Comparison of ENCODE assay signal across 28 cellular contexts in genomic region chr12:74292351-74293194, GRCh38.
DNase-seq lines count a peak whose midpoint lies in the region; ATAC-seq and TF ChIP-seq lines count a peak whose summit lies in the region.
"Had no signal": no experiment of that assay in that cellular context is flagged by ENCODE, and none has a peak within 500 bp of the region (broad histone marks: within the 10 kb centered on the region; RNA-seq: fewer than 3 reads in every experiment).

No MANE protein-coding gene starts in this region.

- H3K4me3 Mint-ChIP-seq in endodermal cell (no peak overlapping the region), neural progenitor cell (no peak overlapping the region)
- H3K4me3 Mint-ChIP-seq: activated naive CD8-positive, alpha-beta T cell treated with anti-CD3 and anti-CD28 coated beads, Interleukin-2, amount 10 ng/mL, durations not matched to agents 7 days and 5 days; natural killer cell treated with Interleukin-12 subunit alpha and Interleukin-12 subunit beta and Interleukin-15 and Interleukin-18, amount 100 ng/mL, for 72 hours; stimulated activated naive CD8-positive, alpha-beta T cell treated with anti-CD3 and anti-CD28 coated beads, Interleukin-15, Interleukin-2, amounts not matched to agents 100 ng/mL and 50 ng/mL, for 24 hours had no signal

- no peaks in the 10 kb centered on the region for H3F3A ChIP-seq in neural progenitor cell (ENCODE audit: low read depth)

- TF ChIP-seq CTCF in endodermal cell (conservative IDR thresholded peaks at IDR 0.05) (no peak), neural progenitor cell (IDR thresholded peaks at IDR 0.05) (no peak), foreskin fibroblast (IDR thresholded peaks at IDR 0.05; ENCODE audit: low read depth, low read length) (no peak)

- H3K9me3 ChIP-seq in ES-I3 (ENCODE audit: control insufficient read depth, insufficient read depth, low read length) (no peaks in the 10 kb centered on the region), endodermal cell (ENCODE audit: control insufficient read depth, low read length) (no peaks in the 10 kb centered on the region), neural progenitor cell (ENCODE audit: low read depth) (no peaks in the 10 kb centered on the region)
- H3K9me3 ChIP-seq: BLaER1, Caco-2, esophagus muscularis mucosa, pancreas, SJSA1, tibial artery had no signal

- H4K20me1 ChIP-seq in neural progenitor cell (ENCODE audit: low read depth), result no peaks in the 10 kb centered on the region
- H4K20me1 ChIP-seq: BLaER1 had no signal

- H3K27me3 ChIP-seq in endodermal cell (ENCODE audit: control insufficient read depth, insufficient read depth, low read length, poor library complexity, severe bottlenecking), result peaks cover 28% of the 10 kb centered on the region
- no peaks in the 10 kb centered on the region for H3K27me3 ChIP-seq in neural progenitor cell
- H3K27me3 ChIP-seq: BLaER1, esophagus muscularis mucosa, pancreas, SJSA1, tibial artery had no signal

- H3K27ac ChIP-seq in endodermal cell (ENCODE audit: low read depth, low read length) (no peak overlapping the region), neural progenitor cell (no peak overlapping the region)
- H3K27ac ChIP-seq: BLaER1, esophagus muscularis mucosa, pancreas, SJSA1, tibial artery had no signal

- H3K4me3 ChIP-seq in endodermal cell (ENCODE audit: low read length), result no peak overlapping the region
- H3K4me3 ChIP-seq in neural progenitor cell, result no peak overlapping the region
- no peak overlapping the region for H3K4me3 ChIP-seq in foreskin fibroblast (ENCODE audit: low read depth in 1 of 2, low read length in 2 of 2)
- H3K4me3 ChIP-seq: BLaER1, esophagus muscularis mucosa, pancreas, SJSA1, tibial artery had no signal

- H3K27me3 Mint-ChIP-seq in endodermal cell (ENCODE audit: insufficient read depth), result peaks cover 15% of the 10 kb centered on the region
- H3K27me3 Mint-ChIP-seq in neural progenitor cell (ENCODE audit: insufficient read depth, low read depth), result no peaks in the 10 kb centered on the region
- H3K27me3 Mint-ChIP-seq: activated naive CD8-positive, alpha-beta T cell treated with anti-CD3 and anti-CD28 coated beads, Interleukin-2, amount 10 ng/mL, durations not matched to agents 7 days and 5 days; natural killer cell treated with Interleukin-12 subunit alpha and Interleukin-12 subunit beta and Interleukin-15 and Interleukin-18, amount 100 ng/mL, for 72 hours; stimulated activated naive CD8-positive, alpha-beta T cell treated with anti-CD3 and anti-CD28 coated beads, Interleukin-15, Interleukin-2, amounts not matched to agents 100 ng/mL and 50 ng/mL, for 24 hours had no signal

- H2AFZ ChIP-seq in neural progenitor cell (replicated peaks), result peak overlapping the region; percentile 50

- H3K9ac ChIP-seq in ES-I3 (ENCODE audit: low read depth, low read length), result peak overlapping the region; percentile 66
- no peak overlapping the region for H3K9ac ChIP-seq in endodermal cell (ENCODE audit: extremely low read depth, low read length, poor library complexity, severe bottlenecking)
- no peak overlapping the region for H3K9ac ChIP-seq in neural progenitor cell
- H3K9ac ChIP-seq: BLaER1 had no signal

- H3K4me1 Mint-ChIP-seq in endodermal cell, result peaks cover 3% of the 10 kb centered on the region
- H3K4me1 Mint-ChIP-seq in neural progenitor cell, result no peaks in the 10 kb centered on the region
- H3K4me1 Mint-ChIP-seq: activated naive CD8-positive, alpha-beta T cell treated with anti-CD3 and anti-CD28 coated beads, Interleukin-2, amount 10 ng/mL, durations not matched to agents 7 days and 5 days had no signal

- H3K9me3 Mint-ChIP-seq in endodermal cell (no peaks in the 10 kb centered on the region), neural progenitor cell (no peaks in the 10 kb centered on the region)
- H3K9me3 Mint-ChIP-seq: natural killer cell treated with Interleukin-12 subunit alpha and Interleukin-12 subunit beta and Interleukin-15 and Interleukin-18, amount 100 ng/mL, for 72 hours; stimulated activated naive CD8-positive, alpha-beta T cell treated with anti-CD3 and anti-CD28 coated beads, Interleukin-15, Interleukin-2, amounts not matched to agents 100 ng/mL and 50 ng/mL, for 24 hours had no signal

- H3K4me2 ChIP-seq in neural progenitor cell, result no peak overlapping the region
- H3K4me2 ChIP-seq: BLaER1 had no signal

- H3K4me1 ChIP-seq in ES-I3 (ENCODE audit: insufficient read depth, low read length) (0 out of 2 replicates have a peak, but pooled peaks cover 11% of the 10 kb centered on the region), endodermal cell (ENCODE audit: control insufficient read depth, insufficient read depth, low read length) (peaks cover 2% of the 10 kb centered on the region), neural progenitor cell (no peaks in the 10 kb centered on the region)
- H3K4me1 ChIP-seq: BLaER1, Caco-2, esophagus muscularis mucosa, pancreas, SJSA1, tibial artery had no signal

- H3K36me3 Mint-ChIP-seq in endodermal cell (ENCODE audit: low read depth) (no peaks in the 10 kb centered on the region), neural progenitor cell (no peaks in the 10 kb centered on the region)
- H3K36me3 Mint-ChIP-seq: activated naive CD8-positive, alpha-beta T cell treated with anti-CD3 and anti-CD28 coated beads, Interleukin-2, amount 10 ng/mL, durations not matched to agents 7 days and 5 days; natural killer cell treated with Interleukin-12 subunit alpha and Interleukin-12 subunit beta and Interleukin-15 and Interleukin-18, amount 100 ng/mL, for 72 hours had no signal

- WGBS in endodermal cell (ENCODE audit: insufficient coverage in 1 of 2, insufficient read length in 1 of 2), 2 experiments, result 94 to 97% methylated on average over 12 to 30 of the region's 30 CpGs

- ATAC-seq in HG03039 (IDR thresholded peaks at IDR 0.05; ENCODE audit: unreplicated experiment), result no peak
- ATAC-seq: left colon, pancreas had no signal

- no peaks in the 10 kb centered on the region for H3K36me3 ChIP-seq in ES-I3 (ENCODE audit: insufficient read depth, low read length)
- no peaks in the 10 kb centered on the region for H3K36me3 ChIP-seq in endodermal cell (ENCODE audit: control insufficient read depth, insufficient read depth, low read length)
- no peaks in the 10 kb centered on the region for H3K36me3 ChIP-seq in neural progenitor cell
- H3K36me3 ChIP-seq: BLaER1, esophagus muscularis mucosa, pancreas, SJSA1, tibial artery had no signal

- DNase-seq in NCI-H2029 (lab: John Stamatoyannopoulos, UW), result peak; percentile 60
- peak; percentile 73 for DNase-seq in endodermal cell
- DNase-seq in neural progenitor cell (ENCODE audit: low spot score), result no peak
- DNase-seq in germinal center (ENCODE audit: low spot score), result no peak
- no peak for DNase-seq in cerebellar cortex (ENCODE audit: low spot score)
- DNase-seq in foreskin fibroblast, result no peak
- DNase-seq: activated CD4-positive, alpha-beta T cell treated with anti-CD3 and anti-CD28 coated beads for 48 hours; activated naive CD8-positive, alpha-beta T cell treated with anti-CD3 and anti-CD28 coated beads, Interleukin-2, amount 10 ng/mL, durations not matched to agents 7 days and 5 days; Caco-2; effector CD8-positive, alpha-beta T cell; GOT3; Kasumi-1; left colon; NCI-H1048; NCI-H2107; NCI-H510A; NK-92 treated with Interleukin-12 subunit alpha and Interleukin-12 subunit beta, amount 100 ng/mL, for 24 hours; stimulated activated CD4-positive, alpha-beta T cell treated with anti-CD3 and anti-CD28 coated beads, Interleukin-12 subunit alpha, Interleukin-12 subunit beta, amount 100 ng/mL, for 4 hours; stimulated activated CD4-positive, alpha-beta T cell treated with anti-CD3 and anti-CD28 coated beads, Interleukin-4, amount 100 ng/mL, for 4 hours; tibial artery had no signal

- H3K79me2 ChIP-seq in neural progenitor cell (ENCODE audit: low read depth), result no peaks in the 10 kb centered on the region

- H3K27ac Mint-ChIP-seq in endodermal cell, result no peak overlapping the region
- H3K27ac Mint-ChIP-seq in neural progenitor cell, result no peak overlapping the region
- H3K27ac Mint-ChIP-seq: activated naive CD8-positive, alpha-beta T cell treated with anti-CD3 and anti-CD28 coated beads, Interleukin-2, amount 10 ng/mL, durations not matched to agents 7 days and 5 days; natural killer cell treated with Interleukin-12 subunit alpha and Interleukin-12 subunit beta and Interleukin-15 and Interleukin-18, amount 100 ng/mL, for 72 hours; stimulated activated naive CD8-positive, alpha-beta T cell treated with anti-CD3 and anti-CD28 coated beads, Interleukin-15, Interleukin-2, amounts not matched to agents 100 ng/mL and 50 ng/mL, for 24 hours had no signal

Comparison
In these comparisons a context has a peak if more than half of its experiments do, and no peak if none do; other contexts are left out.
1. DNase-seq: peak in NCI-H2029 (single experiment) and endodermal cell (single experiment); none in neural progenitor cell (single experiment), germinal center (single experiment), cerebellar cortex (single experiment) and foreskin fibroblast (0 of 2).